ENCODE assay signal across 1 cellular context in the genomic region with DNA sequence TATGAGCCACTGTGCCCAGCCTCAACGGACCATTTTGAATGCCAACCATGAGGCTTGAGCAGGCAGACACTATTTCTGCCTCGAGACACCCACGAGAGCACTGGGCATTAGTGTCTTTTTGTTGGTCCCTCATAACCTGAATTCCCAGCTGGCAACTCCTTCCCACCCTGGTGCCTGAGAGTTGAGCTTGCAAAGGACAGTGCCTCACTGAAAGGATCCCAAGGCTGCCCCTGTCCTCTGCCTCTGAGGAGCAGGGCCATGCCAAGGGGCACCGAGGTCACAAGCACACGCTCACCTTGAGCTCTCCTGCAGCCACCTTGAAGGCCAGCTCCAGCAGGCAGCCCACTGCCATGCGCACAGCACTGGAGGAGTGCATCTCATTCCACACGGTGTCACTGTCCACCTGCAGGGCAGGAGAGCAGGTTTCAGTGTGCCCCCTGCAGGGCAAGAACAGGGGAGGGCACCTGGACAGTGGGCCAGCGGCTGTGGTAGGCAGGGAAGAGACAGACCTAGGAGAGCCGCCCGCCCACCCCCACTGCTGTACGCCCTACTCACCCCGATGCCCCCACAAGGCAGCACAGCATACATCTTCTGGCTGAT.
TF ChIP-seq lines count a peak whose summit lies in the region.

No MANE protein-coding gene starts in this region.

TF ChIP-seq in HepG2, 621 proteins besides CTCF, POLR2A, EP300 and RAD21 (continued from another document and continues in another):
- TF ChIP-seq, protein P1, sequence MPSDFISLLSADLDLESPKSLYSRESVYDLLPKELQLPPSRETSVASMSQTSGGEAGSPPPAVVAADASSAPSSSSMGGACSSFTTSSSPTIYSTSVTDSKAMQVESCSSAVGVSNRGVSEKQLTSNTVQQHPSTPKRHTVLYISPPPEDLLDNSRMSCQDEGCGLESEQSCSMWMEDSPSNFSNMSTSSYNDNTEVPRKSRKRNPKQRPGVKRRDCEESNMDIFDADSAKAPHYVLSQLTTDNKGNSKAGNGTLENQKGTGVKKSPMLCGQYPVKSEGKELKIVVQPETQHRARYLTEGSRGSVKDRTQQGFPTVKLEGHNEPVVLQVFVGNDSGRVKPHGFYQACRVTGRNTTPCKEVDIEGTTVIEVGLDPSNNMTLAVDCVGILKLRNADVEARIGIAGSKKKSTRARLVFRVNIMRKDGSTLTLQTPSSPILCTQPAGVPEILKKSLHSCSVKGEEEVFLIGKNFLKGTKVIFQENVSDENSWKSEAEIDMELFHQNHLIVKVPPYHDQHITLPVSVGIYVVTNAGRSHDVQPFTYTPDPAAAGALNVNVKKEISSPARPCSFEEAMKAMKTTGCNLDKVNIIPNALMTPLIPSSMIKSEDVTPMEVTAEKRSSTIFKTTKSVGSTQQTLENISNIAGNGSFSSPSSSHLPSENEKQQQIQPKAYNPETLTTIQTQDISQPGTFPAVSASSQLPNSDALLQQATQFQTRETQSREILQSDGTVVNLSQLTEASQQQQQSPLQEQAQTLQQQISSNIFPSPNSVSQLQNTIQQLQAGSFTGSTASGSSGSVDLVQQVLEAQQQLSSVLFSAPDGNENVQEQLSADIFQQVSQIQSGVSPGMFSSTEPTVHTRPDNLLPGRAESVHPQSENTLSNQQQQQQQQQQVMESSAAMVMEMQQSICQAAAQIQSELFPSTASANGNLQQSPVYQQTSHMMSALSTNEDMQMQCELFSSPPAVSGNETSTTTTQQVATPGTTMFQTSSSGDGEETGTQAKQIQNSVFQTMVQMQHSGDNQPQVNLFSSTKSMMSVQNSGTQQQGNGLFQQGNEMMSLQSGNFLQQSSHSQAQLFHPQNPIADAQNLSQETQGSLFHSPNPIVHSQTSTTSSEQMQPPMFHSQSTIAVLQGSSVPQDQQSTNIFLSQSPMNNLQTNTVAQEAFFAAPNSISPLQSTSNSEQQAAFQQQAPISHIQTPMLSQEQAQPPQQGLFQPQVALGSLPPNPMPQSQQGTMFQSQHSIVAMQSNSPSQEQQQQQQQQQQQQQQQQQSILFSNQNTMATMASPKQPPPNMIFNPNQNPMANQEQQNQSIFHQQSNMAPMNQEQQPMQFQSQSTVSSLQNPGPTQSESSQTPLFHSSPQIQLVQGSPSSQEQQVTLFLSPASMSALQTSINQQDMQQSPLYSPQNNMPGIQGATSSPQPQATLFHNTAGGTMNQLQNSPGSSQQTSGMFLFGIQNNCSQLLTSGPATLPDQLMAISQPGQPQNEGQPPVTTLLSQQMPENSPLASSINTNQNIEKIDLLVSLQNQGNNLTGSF (CRISPR knock-in tag; IDR thresholded peaks at IDR 0.05) = no peak
- no peak for TF ChIP-seq DDIT3 (CRISPR knock-in tag; IDR thresholded peaks at IDR 0.05)
- TF ChIP-seq, protein P2, sequence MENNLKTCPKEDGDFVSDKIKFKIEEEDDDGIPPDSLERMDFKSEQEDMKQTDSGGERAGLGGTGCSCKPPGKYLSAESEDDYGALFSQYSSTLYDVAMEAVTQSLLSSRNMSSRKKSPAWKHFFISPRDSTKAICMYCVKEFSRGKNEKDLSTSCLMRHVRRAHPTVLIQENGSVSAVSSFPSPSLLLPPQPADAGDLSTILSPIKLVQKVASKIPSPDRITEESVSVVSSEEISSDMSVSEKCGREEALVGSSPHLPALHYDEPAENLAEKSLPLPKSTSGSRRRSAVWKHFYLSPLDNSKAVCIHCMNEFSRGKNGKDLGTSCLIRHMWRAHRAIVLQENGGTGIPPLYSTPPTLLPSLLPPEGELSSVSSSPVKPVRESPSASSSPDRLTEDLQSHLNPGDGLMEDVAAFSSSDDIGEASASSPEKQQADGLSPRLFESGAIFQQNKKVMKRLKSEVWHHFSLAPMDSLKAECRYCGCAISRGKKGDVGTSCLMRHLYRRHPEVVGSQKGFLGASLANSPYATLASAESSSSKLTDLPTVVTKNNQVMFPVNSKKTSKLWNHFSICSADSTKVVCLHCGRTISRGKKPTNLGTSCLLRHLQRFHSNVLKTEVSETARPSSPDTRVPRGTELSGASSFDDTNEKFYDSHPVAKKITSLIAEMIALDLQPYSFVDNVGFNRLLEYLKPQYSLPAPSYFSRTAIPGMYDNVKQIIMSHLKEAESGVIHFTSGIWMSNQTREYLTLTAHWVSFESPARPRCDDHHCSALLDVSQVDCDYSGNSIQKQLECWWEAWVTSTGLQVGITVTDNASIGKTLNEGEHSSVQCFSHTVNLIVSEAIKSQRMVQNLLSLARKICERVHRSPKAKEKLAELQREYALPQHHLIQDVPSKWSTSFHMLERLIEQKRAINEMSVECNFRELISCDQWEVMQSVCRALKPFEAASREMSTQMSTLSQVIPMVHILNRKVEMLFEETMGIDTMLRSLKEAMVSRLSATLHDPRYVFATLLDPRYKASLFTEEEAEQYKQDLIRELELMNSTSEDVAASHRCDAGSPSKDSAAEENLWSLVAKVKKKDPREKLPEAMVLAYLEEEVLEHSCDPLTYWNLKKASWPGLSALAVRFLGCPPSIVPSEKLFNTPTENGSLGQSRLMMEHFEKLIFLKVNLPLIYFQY (CRISPR knock-in tag; IDR thresholded peaks at IDR 0.05; ENCODE audit: borderline replicate concordance) = no peak
- no peak for TF ChIP-seq ZNF557 (CRISPR knock-in tag; IDR thresholded peaks at IDR 0.05)
- TF ChIP-seq GATAD1 (CRISPR knock-in tag; IDR thresholded peaks at IDR 0.05) = peak; percentile 55; the same call in 1 of the 2 replicates
- TF ChIP-seq NCOA5 (CRISPR knock-in tag; IDR thresholded peaks at IDR 0.05) = no peak
- no peak for TF ChIP-seq MXI1 (IDR thresholded peaks at IDR 0.05; ENCODE audit: borderline replicate concordance, low read depth, low read length)
- peak; percentile 57; the same call in 1 of the 2 replicates for TF ChIP-seq ZFX (CRISPR knock-in tag; IDR thresholded peaks at IDR 0.05; ENCODE audit: low read depth)
- no peak; the same call in 1 of the 2 replicates for TF ChIP-seq ZSCAN31 (CRISPR knock-in tag; IDR thresholded peaks at IDR 0.05; ENCODE audit: low read depth)
- TF ChIP-seq ATF3 (CRISPR knock-in tag; IDR thresholded peaks at IDR 0.05) = 0 out of 2 replicates have a peak, but pooled peaks have one; percentile 38
- no peak for TF ChIP-seq SNAPC5 (CRISPR knock-in tag; IDR thresholded peaks at IDR 0.05; ENCODE audit: borderline replicate concordance)
- TF ChIP-seq MIXL1 (CRISPR knock-in tag; IDR thresholded peaks at IDR 0.05) = no peak
- peak; percentile 82; the same call in 1 of the 2 replicates for TF ChIP-seq TSC22D2 (CRISPR knock-in tag; IDR thresholded peaks at IDR 0.05; ENCODE audit: borderline replicate concordance)
- no peak for TF ChIP-seq HNRNPUL1 (IDR thresholded peaks at IDR 0.05; ENCODE audit: low read depth, low read length)
- no peak for TF ChIP-seq ZNF549 (CRISPR knock-in tag; IDR thresholded peaks at IDR 0.05)
- no peak for TF ChIP-seq CERS6 (CRISPR knock-in tag; IDR thresholded peaks at IDR 0.05)
- TF ChIP-seq HDAC6 (IDR thresholded peaks at IDR 0.05; ENCODE audit: low read depth, low read length) = no peak
- no peak for TF ChIP-seq ZNF253 (CRISPR knock-in tag; IDR thresholded peaks at IDR 0.05; ENCODE audit: borderline replicate concordance)
- TF ChIP-seq, protein P3, sequence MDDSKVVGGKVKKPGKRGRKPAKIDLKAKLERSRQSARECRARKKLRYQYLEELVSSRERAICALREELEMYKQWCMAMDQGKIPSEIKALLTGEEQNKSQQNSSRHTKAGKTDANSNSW (CRISPR knock-in tag; IDR thresholded peaks at IDR 0.05; ENCODE audit: borderline replicate concordance) = no peak
- TF ChIP-seq PHF5A (CRISPR knock-in tag; IDR thresholded peaks at IDR 0.05; ENCODE audit: low read depth, unreplicated experiment) = no peak
- TF ChIP-seq ZNF776 (CRISPR knock-in tag; IDR thresholded peaks at IDR 0.05) = 0 out of 2 replicates have a peak, but pooled peaks have one; percentile 56
- TF ChIP-seq NRL (CRISPR knock-in tag; IDR thresholded peaks at IDR 0.05; ENCODE audit: borderline replicate concordance) = peak; percentile 69
- TF ChIP-seq TAF1 (CRISPR knock-in tag; IDR thresholded peaks at IDR 0.05) = no peak
- no peak for TF ChIP-seq MTA3 (CRISPR knock-in tag; IDR thresholded peaks at IDR 0.05)
- peak; percentile 48; the same call in 1 of the 2 replicates for TF ChIP-seq ZSCAN9 (CRISPR knock-in tag; IDR thresholded peaks at IDR 0.05; ENCODE audit: borderline replicate concordance)
- TF ChIP-seq ZNF234 (CRISPR knock-in tag; conservative IDR thresholded peaks at IDR 0.05) = no peak
- TF ChIP-seq, protein P4, sequence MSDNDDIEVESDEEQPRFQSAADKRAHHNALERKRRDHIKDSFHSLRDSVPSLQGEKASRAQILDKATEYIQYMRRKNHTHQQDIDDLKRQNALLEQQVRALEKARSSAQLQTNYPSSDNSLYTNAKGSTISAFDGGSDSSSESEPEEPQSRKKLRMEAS (IDR thresholded peaks at IDR 0.05) = peak; percentile 73; the same call in 1 of the 2 replicates
- TF ChIP-seq ZMYM3 (CRISPR knock-in tag; IDR thresholded peaks at IDR 0.05) = no peak
- TF ChIP-seq ZNF501 (CRISPR knock-in tag; IDR thresholded peaks at IDR 0.05) = no peak; the same call in 1 of the 2 replicates
- TF ChIP-seq, protein P5, sequence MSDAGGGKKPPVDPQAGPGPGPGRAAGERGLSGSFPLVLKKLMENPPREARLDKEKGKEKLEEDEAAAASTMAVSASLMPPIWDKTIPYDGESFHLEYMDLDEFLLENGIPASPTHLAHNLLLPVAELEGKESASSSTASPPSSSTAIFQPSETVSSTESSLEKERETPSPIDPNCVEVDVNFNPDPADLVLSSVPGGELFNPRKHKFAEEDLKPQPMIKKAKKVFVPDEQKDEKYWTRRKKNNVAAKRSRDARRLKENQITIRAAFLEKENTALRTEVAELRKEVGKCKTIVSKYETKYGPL (CRISPR knock-in tag; IDR thresholded peaks at IDR 0.05) = no peak
- no peak for TF ChIP-seq E2F5 (CRISPR knock-in tag; conservative IDR thresholded peaks at IDR 0.05)
- TF ChIP-seq ATF7 (IDR thresholded peaks at IDR 0.05) = no peak
- TF ChIP-seq ATF7 (CRISPR knock-in tag; IDR thresholded peaks at IDR 0.05) = no peak
